In the genomic region with DNA sequence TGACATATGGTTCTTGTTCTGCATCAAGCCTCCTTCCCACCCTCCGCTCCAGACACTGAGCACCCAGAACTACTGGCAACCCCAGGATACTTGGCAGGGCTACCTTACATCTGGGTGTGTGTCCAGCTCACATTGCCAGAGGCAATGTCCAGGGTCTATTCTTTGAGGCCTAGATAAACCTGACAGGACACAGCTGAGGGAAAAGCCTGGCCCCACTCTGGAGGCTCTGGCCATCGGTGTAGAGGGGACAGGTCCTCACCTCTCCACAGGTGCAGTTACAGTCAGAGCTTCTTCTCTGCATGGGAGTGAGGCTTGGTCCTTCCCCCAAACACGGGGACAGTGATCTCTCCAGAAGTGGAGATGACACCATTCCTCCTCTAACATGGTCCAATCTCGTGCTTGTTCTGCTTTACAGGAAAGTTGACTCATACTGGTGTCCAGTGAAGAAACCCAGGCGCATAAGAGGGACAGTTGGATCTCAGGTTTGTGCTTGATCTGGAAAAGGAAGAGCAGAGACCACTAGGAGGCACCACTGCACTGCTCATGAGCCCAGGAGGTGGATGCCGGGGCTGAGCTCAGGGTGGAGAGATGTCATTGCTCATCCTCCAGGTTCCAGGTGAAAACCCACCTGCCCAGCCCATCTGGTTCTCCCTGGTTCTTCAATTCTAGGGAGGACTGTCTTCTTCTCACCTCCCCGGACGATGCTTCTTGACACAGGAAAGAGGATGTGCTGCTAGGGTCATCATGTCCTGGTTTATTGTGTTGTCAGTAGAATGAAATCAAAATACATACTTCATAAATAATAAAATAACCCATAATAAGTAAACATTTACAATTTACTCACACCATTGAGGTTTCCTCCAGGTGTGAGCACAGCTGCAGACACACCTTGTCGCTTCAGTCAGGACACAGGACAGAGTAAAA, we compare ENCODE assay signal across 8 cellular contexts.
DNase-seq lines count a peak whose midpoint lies in the region; ATAC-seq lines count a peak whose summit lies in the region.

No MANE protein-coding gene starts in this region.

- ATAC-seq in activated CD4-positive, CD25-positive, alpha-beta regulatory T cell treated with anti-CD3 and anti-CD28 coated beads, Interleukin-2, amount 50 U/mL, for 24 hours, result peak; percentile 74 to 80
- no peak for ATAC-seq in GM21526 (IDR thresholded peaks at IDR 0.05; ENCODE audit: low FRiP score, unreplicated experiment)

- H3K27ac ChIP-seq in caudate nucleus (ENCODE audit: low read depth, low read length), result no peak overlapping the region

- DNase-seq in NOMO-1 (lab: John Stamatoyannopoulos, UW; ENCODE audit: unreplicated experiment in 2 of 2) (peak; percentile 24 to 40), NOMO-1 treated with dmso at 0.1 percent for 144 hours (lab: John Stamatoyannopoulos, UW; ENCODE audit: unreplicated experiment) (no peak), NCI-H1417 (lab: John Stamatoyannopoulos, UW) (peak; percentile 10 to 65 (median 27)), caudate nucleus (lab: John Stamatoyannopoulos, UW) (peak in 43 of 61 donors; percentile 5 to 70 (median 21)), left kidney (ENCODE audit: low read depth, low spot score) (peak; percentile 78)
- peak in 2 of 3 donors; percentile 49 to 52 for DNase-seq in stimulated activated CD4-positive, alpha-beta T cell treated with anti-CD3 and anti-CD28 coated beads, TNF-alpha, amount 100 ng/mL, for 1 hour (ENCODE audit: low read depth in 3 of 3, low spot score in 1 of 3)
